ENCODE assay signal across 8 cellular contexts in genomic region chr16:67326472-67327309, GRCh38. TPM values are rescaled to one million over a fixed set of nuclear protein-coding genes. Genes with fewer than 3 reads are reported as not detected.
A peak's percentile ranks its signal among the peaks of the same experiment; 100 is the strongest.
DNase-seq lines count a peak whose midpoint lies in the region; ATAC-seq and TF ChIP-seq lines count a peak whose summit lies in the region.

Gene KCTD19, minus strand, starts transcription at chr16:67326741. Its CDS starts 34 bp downstream, at chr16:67326707.
Gene LRRC36, plus strand, starts transcription at chr16:67326815. Its CDS starts 48 bp downstream, at chr16:67326863.

- no peaks in the 10 kb centered on the region for H3K79me2 ChIP-seq in DND-41 (ENCODE audit: insufficient read depth, low read length)

- H3K27ac Mint-ChIP-seq in activated CD4-positive, alpha-beta T cell treated with anti-CD3 and anti-CD28 coated beads, Interleukin-2, amount 10 ng/mL, durations not matched to agents 24 days and 14 days, result peak within 1 kb of the TSS; percentile 73

- ATAC-seq in DND-41 (ENCODE audit: insufficient read depth, low read depth), result peak; percentile 92
- no peak for ATAC-seq in GM21515 (IDR thresholded peaks at IDR 0.05; ENCODE audit: unreplicated experiment)
- ATAC-seq in GM21528 (IDR thresholded peaks at IDR 0.05; ENCODE audit: low FRiP score, unreplicated experiment), result no peak

- H3K9ac ChIP-seq in DND-41 (ENCODE audit: low read depth, low read length), result peak within 1 kb of the TSS; percentile 97
- H3K9ac ChIP-seq in duodenal mucosa (ENCODE audit: low read depth in 1 of 2, low read length in 2 of 2), result peak within 1 kb of the TSS; percentile 12 to 59

- TF ChIP-seq CTCF in DND-41 (IDR thresholded peaks at IDR 0.05; ENCODE audit: borderline replicate concordance, extremely low read depth, low read length, poor library complexity, severe bottlenecking), result peak; percentile 75

- peaks cover 8% of the 10 kb centered on the region for H3K4me1 Mint-ChIP-seq in activated CD4-positive, alpha-beta T cell treated with anti-CD3 and anti-CD28 coated beads, Interleukin-2, amount 10 ng/mL, durations not matched to agents 24 days and 14 days

- H3K4me2 ChIP-seq in DND-41 (ENCODE audit: insufficient read depth, low read length), result peak within 1 kb of the TSS; percentile 99

- peak; percentile 90 for DNase-seq in DND-41
- DNase-seq in NCI-H1105 (lab: John Stamatoyannopoulos, UW), result peak; percentile 72
- peak; percentile 85 for DNase-seq in activated CD4-positive, alpha-beta T cell treated with anti-CD3 and anti-CD28 coated beads, Interleukin-2, amount 10 ng/mL, durations not matched to agents 24 days and 14 days
- DNase-seq in lung microvascular endothelial cell (ENCODE audit: low read depth in 2 of 2), result peak; percentile 50 to 56
- peak in 2 of 3 experiments; percentile 30 to 68 for DNase-seq in stimulated activated CD4-positive, alpha-beta T cell treated with anti-CD3 and anti-CD28 coated beads, TNF-alpha, amount 100 ng/mL, for 24 hours (ENCODE audit: low read depth in 3 of 3)

- peak within 1 kb of the TSS; percentile 82 for H3K4me3 Mint-ChIP-seq in activated CD4-positive, alpha-beta T cell treated with anti-CD3 and anti-CD28 coated beads, Interleukin-2, amount 10 ng/mL, durations not matched to agents 24 days and 14 days

- H3K9me3 ChIP-seq in DND-41 (ENCODE audit: insufficient read depth, low read length, severe bottlenecking) (no peaks in the 10 kb centered on the region), duodenal mucosa (ENCODE audit: control insufficient read depth in 1 of 2, low read length in 2 of 2) (no peaks in the 10 kb centered on the region)

- H3K36me3 Mint-ChIP-seq in activated CD4-positive, alpha-beta T cell treated with anti-CD3 and anti-CD28 coated beads, Interleukin-2, amount 10 ng/mL, durations not matched to agents 24 days and 14 days (ENCODE audit: low read depth), result no peaks in the 10 kb centered on the region

- peaks cover 43% of the 10 kb centered on the region for H3K27me3 Mint-ChIP-seq in activated CD4-positive, alpha-beta T cell treated with anti-CD3 and anti-CD28 coated beads, Interleukin-2, amount 10 ng/mL, durations not matched to agents 24 days and 14 days

- no peaks in the 10 kb centered on the region for H3K27me3 ChIP-seq in DND-41 (ENCODE audit: insufficient read depth, low read length, poor library complexity)
- H3K27me3 ChIP-seq in duodenal mucosa (ENCODE audit: control insufficient read depth in 1 of 2, insufficient read depth in 2 of 2, low read length in 2 of 2), result peaks cover 3 to 8% of the 10 kb centered on the region in 2 donors

- intact Hi-C loops in activated CD4-positive, alpha-beta T cell treated with anti-CD3 and anti-CD28 coated beads, Interleukin-2, amount 10 ng/mL, durations not matched to agents 24 days and 14 days (cut with micrococcal nuclease), result loop anchor here (1.0 kb wide), 1 partner anchor 14 kb away; no protein-coding TSS in a partner anchor

- H4K20me1 ChIP-seq in DND-41 (ENCODE audit: insufficient read depth, low read length), result no peaks in the 10 kb centered on the region

- peaks cover 23% of the 10 kb centered on the region for H3K4me1 ChIP-seq in DND-41 (ENCODE audit: insufficient read depth, low read length)
- H3K4me1 ChIP-seq in duodenal mucosa (ENCODE audit: control insufficient read depth in 1 of 2, insufficient read depth in 2 of 2, low read length in 2 of 2), result peaks cover 5 to 7% of the 10 kb centered on the region in 2 donors

- no peaks in the 10 kb centered on the region for H3K36me3 ChIP-seq in DND-41 (ENCODE audit: insufficient read depth, low read length)
- no peaks in the 10 kb centered on the region for H3K36me3 ChIP-seq in duodenal mucosa (ENCODE audit: control insufficient read depth in 1 of 2, insufficient read depth in 2 of 2, low read length in 2 of 2)

- peak within 1 kb of the TSS; percentile 88 to 89; a peak in 3 of 4 replicates for H3K4me3 ChIP-seq in DND-41 (ENCODE audit: low read depth in 1 of 2, low read length in 2 of 2)
- H3K4me3 ChIP-seq in duodenal mucosa (ENCODE audit: low read depth in 1 of 2, low read length in 2 of 2), result peak within 1 kb of the TSS; percentile 61 to 67

- H3K27ac ChIP-seq in DND-41 (ENCODE audit: low read length) (peak within 1 kb of the TSS; percentile 72), duodenal mucosa (ENCODE audit: low read depth, low read length) (no peak within 1 kb of the TSS)

- no peaks in the 10 kb centered on the region for H3K9me3 Mint-ChIP-seq in activated CD4-positive, alpha-beta T cell treated with anti-CD3 and anti-CD28 coated beads, Interleukin-2, amount 10 ng/mL, durations not matched to agents 24 days and 14 days

- peak within 1 kb of the TSS; percentile 100 for H2AFZ ChIP-seq in DND-41 (ENCODE audit: low read depth, low read length)

RNA-seq across cellular contexts. Expression of gene KCTD19, which starts in this region (rescaled TPM):
- 1.0 and 1.3 TPM in 2 replicates for total RNA-seq in activated CD4-positive, alpha-beta T cell treated with anti-CD3 and anti-CD28 coated beads, Interleukin-2, amount 10 ng/mL, durations not matched to agents 24 days and 14 days
- not detected in 2 replicates for total RNA-seq in lung microvascular endothelial cell

RNA-seq across cellular contexts. Expression of gene LRRC36, which starts in this region (rescaled TPM):
- total RNA-seq in activated CD4-positive, alpha-beta T cell treated with anti-CD3 and anti-CD28 coated beads, Interleukin-2, amount 10 ng/mL, durations not matched to agents 24 days and 14 days, result 0.23 TPM in 1 of 2 replicates, not detected in the other
- total RNA-seq in lung microvascular endothelial cell, result not detected in 2 replicates

Comparison
In these comparisons a context has a peak if more than half of its experiments do, and no peak if none do; other contexts are left out.
1. Peak in DNase-seq in lung microvascular endothelial cell; RNA of the genes that start here not detected or under 1 TPM.